9 cellular contexts compared by ENCODE assay signal in the genomic region with DNA sequence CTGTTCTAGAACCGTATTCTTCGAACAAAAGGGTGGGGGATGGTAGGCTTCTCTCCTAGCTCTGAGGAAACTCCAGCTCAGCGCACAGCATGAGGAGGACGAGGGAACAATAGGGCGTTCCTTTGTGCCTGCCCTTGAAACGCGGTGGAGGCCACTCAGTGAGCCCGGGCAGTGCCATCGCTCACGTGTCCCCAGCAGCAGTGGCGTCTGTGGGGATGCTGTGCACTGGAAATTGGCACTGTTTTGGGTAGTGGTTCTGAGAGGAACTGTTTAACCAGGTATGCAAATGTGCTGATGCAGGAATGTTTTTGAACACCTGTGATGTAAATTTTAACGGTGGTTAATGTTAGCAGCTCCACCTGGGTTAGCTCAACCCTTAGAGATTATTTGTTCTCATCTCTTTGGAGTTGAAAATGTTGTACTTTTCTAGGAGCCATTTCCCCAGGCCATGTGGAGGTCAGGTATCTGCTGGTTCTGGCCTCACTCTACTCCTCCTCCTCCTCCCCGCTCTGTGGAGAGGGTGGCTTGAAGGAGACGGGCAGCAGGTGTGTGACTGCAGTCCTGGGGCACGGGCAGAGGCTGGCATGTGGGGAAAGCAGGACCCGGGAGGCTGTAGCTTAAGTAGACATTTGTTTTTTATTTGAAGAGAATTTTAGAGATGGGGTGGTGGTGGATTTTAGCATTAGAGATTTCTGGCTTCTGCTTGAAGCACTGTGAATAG. TPM values are rescaled to one million over a fixed set of nuclear protein-coding genes. Genes with fewer than 3 reads are reported as not detected.
A peak's percentile ranks its signal among the peaks of the same experiment; 100 is the strongest.
DNase-seq lines count a peak whose midpoint lies in the region; ATAC-seq and TF ChIP-seq lines count a peak whose summit lies in the region.
"Had no signal": no experiment of that assay in that cellular context is flagged by ENCODE, and none has a peak within 500 bp of the region (broad histone marks: within the 10 kb centered on the region; RNA-seq: fewer than 3 reads in every experiment).

No MANE protein-coding gene starts in this region.

- TF ChIP-seq CTCF in SU-DHL-6 (IDR thresholded peaks at IDR 0.05; ENCODE audit: insufficient read depth, low read length, poor library complexity, severe bottlenecking) (no peak), upper lobe of right lung (IDR thresholded peaks at IDR 0.05) (no peak), mucosa of descending colon (IDR thresholded peaks at IDR 0.05) (no peak)

- ATAC-seq in Right ventricle myocardium inferior (peak; percentile 38), upper lobe of right lung (peak; percentile 27), mucosa of descending colon (no peak), HG03135 (IDR thresholded peaks at IDR 0.05; ENCODE audit: unreplicated experiment) (no peak)

- peak overlapping the region; percentile 23 for H3K4me2 ChIP-seq in SU-DHL-6 (ENCODE audit: low read depth, low read length, poor library complexity, severe bottlenecking)

- no peak overlapping the region for H2AFZ ChIP-seq in SU-DHL-6 (ENCODE audit: low read depth, low read length, severe bottlenecking)

- no peaks in the 10 kb centered on the region for H3K9me3 ChIP-seq in SU-DHL-6 (ENCODE audit: insufficient read depth, low read length)
- H3K9me3 ChIP-seq in iPS-20b (ENCODE audit: insufficient read depth, low read depth, low read length), result no peaks in the 10 kb centered on the region
- no peaks in the 10 kb centered on the region for H3K9me3 ChIP-seq in upper lobe of right lung
- H3K9me3 ChIP-seq in mucosa of descending colon, result no peaks in the 10 kb centered on the region
- H3K9me3 ChIP-seq: right lobe of liver had no signal

- peaks cover 33% of the 10 kb centered on the region for H3K79me2 ChIP-seq in SU-DHL-6 (ENCODE audit: insufficient read depth, low read length)

- H3K9ac ChIP-seq in SU-DHL-6 (ENCODE audit: low read length) (no peak overlapping the region), iPS-20b (ENCODE audit: low read depth, low read length) (peak overlapping the region; percentile 70)

- H3K27ac ChIP-seq in SU-DHL-6 (ENCODE audit: low read depth, low read length) (0 out of 2 replicates have a peak overlapping the region, but pooled peaks have one; percentile 9), iPS-20b (ENCODE audit: low read length) (peak overlapping the region; percentile 73), upper lobe of right lung (no peak overlapping the region)
- H3K27ac ChIP-seq: right lobe of liver had no signal

- H3K36me3 ChIP-seq in SU-DHL-6 (ENCODE audit: low read length) (no peaks in the 10 kb centered on the region), iPS-20b (ENCODE audit: insufficient read depth, low read depth, low read length) (peaks cover 10% of the 10 kb centered on the region; the same call in 1 of the 2 replicates), upper lobe of right lung (no peaks in the 10 kb centered on the region), mucosa of descending colon (ENCODE audit: low read depth) (no peaks in the 10 kb centered on the region)
- H3K36me3 ChIP-seq: right lobe of liver had no signal

- H3F3A ChIP-seq in SU-DHL-6 (ENCODE audit: insufficient read depth), result peaks cover 12% of the 10 kb centered on the region

- H3K27me3 ChIP-seq in SU-DHL-6 (ENCODE audit: low read length), result no peaks in the 10 kb centered on the region
- H3K27me3 ChIP-seq in iPS-20b (ENCODE audit: insufficient read depth, low read length), result no peaks in the 10 kb centered on the region
- H3K27me3 ChIP-seq in upper lobe of right lung, result no peaks in the 10 kb centered on the region
- H3K27me3 ChIP-seq: right lobe of liver had no signal

- peaks cover 20% of the 10 kb centered on the region; the same call in 1 of the 2 replicates for H4K20me1 ChIP-seq in SU-DHL-6 (ENCODE audit: low read depth, low read length)

- no peaks in the 10 kb centered on the region for H3K9me2 ChIP-seq in SU-DHL-6 (replicated peaks; ENCODE audit: insufficient read depth, low read length)

- peaks cover 65% of the 10 kb centered on the region for H3K4me1 ChIP-seq in iPS-20b (ENCODE audit: insufficient read depth, low read length)
- peaks cover 23% of the 10 kb centered on the region for H3K4me1 ChIP-seq in upper lobe of right lung
- H3K4me1 ChIP-seq in mucosa of descending colon (ENCODE audit: low read depth), result peaks cover 32% of the 10 kb centered on the region

- DNase-seq in Right ventricle myocardium inferior (ENCODE audit: missing footprints), result no peak
- no peak for DNase-seq in cardiac septum (ENCODE audit: low spot score)
- DNase-seq in upper lobe of right lung, result peak; percentile 48
- DNase-seq in mucosa of descending colon, result no peak
- DNase-seq in activated CD8-positive, alpha-beta memory T cell treated with anti-CD3 and anti-CD28 coated beads, Interleukin-2, amount 50 U/mL, for 48 hours, result no peak

- intact Hi-C loops in Right ventricle myocardium inferior (cut with DNase I), result loop anchor here (5.0 kb wide), 1 partner anchor 45 kb away; no protein-coding TSS in a partner anchor
- intact Hi-C loops in cardiac septum (cut with DNase I), result no loop called here
- intact Hi-C loops in upper lobe of right lung (cut with DNase I), result no loop called here
- intact Hi-C loops in mucosa of descending colon (cut with DNase I, micrococcal nuclease), result no loop called here

- no peak overlapping the region for H3K4me3 ChIP-seq in SU-DHL-6 (ENCODE audit: insufficient read depth, low read length, poor library complexity, severe bottlenecking)
- peak overlapping the region; percentile 45 for H3K4me3 ChIP-seq in iPS-20b (ENCODE audit: low read length)
- H3K4me3 ChIP-seq in upper lobe of right lung, result no peak overlapping the region
- H3K4me3 ChIP-seq in mucosa of descending colon, result no peak overlapping the region
- H3K4me3 ChIP-seq: right lobe of liver had no signal

RNA-seq across cellular contexts. Expression of gene EHMT1, which starts 48.3 kb away (rescaled TPM):
- 30.5 TPM for total RNA-seq in Right ventricle myocardium inferior
- 39.8 TPM for total RNA-seq in cardiac septum
- total RNA-seq in upper lobe of right lung, result 82.7 TPM
- total RNA-seq in mucosa of descending colon, result 10 to 100 TPM; 78.4 to 90.8 (median 83.3) TPM

Comparison
In these comparisons a context has a peak if more than half of its experiments do, and no peak if none do; other contexts are left out.
1. ATAC-seq: peak in Right ventricle myocardium inferior (single experiment) and upper lobe of right lung (single experiment); none in mucosa of descending colon (single experiment) and HG03135 (single experiment).